24 cellular contexts compared by ENCODE assay signal in genomic region chr11:128806496-128807261, GRCh38.
DNase-seq lines count a peak whose midpoint lies in the region; ATAC-seq and TF ChIP-seq lines count a peak whose summit lies in the region.
"Had no signal": no experiment of that assay in that cellular context is flagged by ENCODE, and none has a peak within 500 bp of the region (broad histone marks: within the 10 kb centered on the region; RNA-seq: fewer than 3 reads in every experiment).

No MANE protein-coding gene starts in this region.

- no peak overlapping the region for H3K27ac ChIP-seq in IMR-90 (ENCODE audit: insufficient read depth, low read length)
- peak overlapping the region; percentile 56 for H3K27ac ChIP-seq in osteoblast (ENCODE audit: low read depth, low read length)
- H3K27ac ChIP-seq: gastrocnemius medialis, HL-60, lower lobe of right lung, transverse colon had no signal

- H3K23ac ChIP-seq in IMR-90 (ENCODE audit: low read depth, low read length): peak overlapping the region; percentile 28

- H3K27me3 ChIP-seq in IMR-90 (ENCODE audit: control insufficient read depth, insufficient read depth, low read length) (no peaks in the 10 kb centered on the region), osteoblast (ENCODE audit: insufficient read depth, low read length) (no peaks in the 10 kb centered on the region), HAP-1 (ENCODE audit: low read depth) (no peaks in the 10 kb centered on the region)
- H3K27me3 ChIP-seq: BE2C, gastrocnemius medialis, transverse colon had no signal

- dilution Hi-C loops in IMR-90 (cut with HindIII; ENCODE audit: low sequenced_read_pairs, unreplicated experiment): no loop called here

- peak overlapping the region; percentile 82 for H2AK5ac ChIP-seq in IMR-90 (ENCODE audit: low read depth, low read length)

- peak overlapping the region; percentile 82; the same call in 2 of the 3 replicates for H2BK15ac ChIP-seq in IMR-90 (ENCODE audit: low read depth, low read length)

- H3K79me1 ChIP-seq in IMR-90 (ENCODE audit: low read depth in 1 of 2, low read length in 2 of 2): peaks cover 0 to 5% of the 10 kb centered on the region in 2 experiments; a peak in 2 of 4 replicates

- DNase-seq in activated CD8-positive, alpha-beta T cell treated with anti-CD3 and anti-CD28 coated beads for 36 hours: no peak
- no peak for DNase-seq in activated CD8-positive, alpha-beta T cell treated with anti-CD3 and anti-CD28 coated beads, Interleukin-2, amount 10 ng/mL, durations not matched to agents 7 days and 5 days
- DNase-seq in IMR-90: peak; percentile 82
- DNase-seq in chondrocyte (ENCODE audit: low spot score): no peak
- DNase-seq in osteoblast (ENCODE audit: insufficient read length, low spot score, missing footprints): no peak
- DNase-seq in left lobe of liver (ENCODE audit: low spot score): no peak
- DNase-seq in HAP-1 (ENCODE audit: low spot score in 2 of 2): no peak
- DNase-seq: activated CD8-positive, alpha-beta memory T cell treated with anti-CD3 and anti-CD28 coated beads, Interleukin-2, amount 10 ng/mL, durations not matched to agents 7 days and 5 days; activated effector memory CD4-positive, alpha-beta T cell treated with anti-CD3 and anti-CD28 coated beads, Interleukin-2, amount 50 U/mL, for 16 hours; BE2C; cerebellar nuclear complex; gastrocnemius medialis; lower lobe of right lung; NCI-H1105; NCI-H2081; NCI-H345; NCI-H774; small intestine; stimulated activated naive CD8-positive, alpha-beta T cell treated with anti-CD3 and anti-CD28 coated beads, Interleukin-15, Interleukin-2, amounts not matched to agents 100 U/mL and 50 U/mL, for 24 hours; T1000; transverse colon had no signal

- H3K9me1 ChIP-seq in IMR-90 (ENCODE audit: insufficient read depth, low read length): peaks cover 12% of the 10 kb centered on the region

- H2BK20ac ChIP-seq in IMR-90 (ENCODE audit: low read depth, low read length): peak overlapping the region; percentile 73; the same call in 1 of the 2 replicates

- H3K9ac ChIP-seq in IMR-90 (ENCODE audit: low read depth, low read length): no peak overlapping the region; the same call in 1 of the 2 replicates

- no peaks in the 10 kb centered on the region for H3K79me2 ChIP-seq in osteoblast (ENCODE audit: insufficient read depth, low read length)

- H3K56ac ChIP-seq in IMR-90 (ENCODE audit: extremely low read depth, insufficient read depth, low read length): no peak overlapping the region

- POLR2A ChIA-PET in activated CD8-positive, alpha-beta T cell treated with anti-CD3 and anti-CD28 coated beads for 36 hours (lab: Charles Lee): no interaction called here
- POLR2A ChIA-PET in activated CD8-positive, alpha-beta T cell treated with anti-CD3 and anti-CD28 coated beads, Interleukin-2, amount 10 ng/mL, durations not matched to agents 7 days and 5 days (lab: Charles Lee): no interaction called here
- POLR2A ChIA-PET in IMR-90 (lab: Charles Lee; ENCODE audit: unreplicated experiment): no interaction called here

- H3K4me1 ChIP-seq in IMR-90 (ENCODE audit: control insufficient read depth, insufficient read depth, low read length) (peaks cover 19% of the 10 kb centered on the region), osteoblast (ENCODE audit: insufficient read depth, low read length) (peaks cover 26% of the 10 kb centered on the region), HAP-1 (no peaks in the 10 kb centered on the region)
- H3K4me1 ChIP-seq: transverse colon had no signal

- TF ChIP-seq CTCF in activated CD8-positive, alpha-beta T cell treated with anti-CD3 and anti-CD28 coated beads for 36 hours (IDR thresholded peaks at IDR 0.05): no peak
- TF ChIP-seq CTCF in IMR-90 (conservative IDR thresholded peaks at IDR 0.05; ENCODE audit: low read depth, low read length) (no peak), chondrocyte (IDR thresholded peaks at IDR 0.05) (no peak), osteoblast (IDR thresholded peaks at IDR 0.05; ENCODE audit: extremely low read depth, low read depth, low read length) (no peak)

- H4K91ac ChIP-seq in IMR-90 (ENCODE audit: insufficient read depth, low read depth, low read length): peak overlapping the region; percentile 39; the same call in 1 of the 2 replicates

- BruUV-seq in IMR-90 (replicated peaks; lab: Mats Ljungman, UMichigan): no TSS peak

- peaks cover 12% of the 10 kb centered on the region for H3K36me3 ChIP-seq in IMR-90 (ENCODE audit: control insufficient read depth, insufficient read depth, low read length)
- peaks cover 15% of the 10 kb centered on the region for H3K36me3 ChIP-seq in osteoblast (ENCODE audit: insufficient read depth, low read length)
- H3K36me3 ChIP-seq in HAP-1 (replicated peaks): no peaks in the 10 kb centered on the region
- H3K36me3 ChIP-seq: BE2C, transverse colon had no signal

- ATAC-seq in activated CD8-positive, alpha-beta T cell treated with anti-CD3 and anti-CD28 coated beads for 36 hours: no peak
- no peak for ATAC-seq in activated CD8-positive, alpha-beta T cell treated with anti-CD3 and anti-CD28 coated beads, Interleukin-2, amount 10 ng/mL, durations not matched to agents 7 days and 5 days
- ATAC-seq in IMR-90 (ENCODE audit: low read depth) (peak; percentile 71), left lobe of liver (no peak), GM21360 (IDR thresholded peaks at IDR 0.05; ENCODE audit: unreplicated experiment) (no peak)
- ATAC-seq: activated CD8-positive, alpha-beta memory T cell treated with anti-CD3 and anti-CD28 coated beads, Interleukin-2, amount 10 ng/mL, durations not matched to agents 7 days and 5 days; gastrocnemius medialis; HepG2; lower lobe of right lung; stimulated activated naive CD8-positive, alpha-beta T cell treated with anti-CD3 and anti-CD28 coated beads, Interleukin-15, Interleukin-2, amounts not matched to agents 100 U/mL and 50 U/mL, for 24 hours had no signal

- peak overlapping the region; percentile 80 for H3K4ac ChIP-seq in IMR-90 (ENCODE audit: low read depth, low read length)

- peaks cover 29% of the 10 kb centered on the region for H3K4me1 Mint-ChIP-seq in activated CD8-positive, alpha-beta T cell treated with anti-CD3 and anti-CD28 coated beads for 36 hours (ENCODE audit: low read depth)
- H3K4me1 Mint-ChIP-seq in activated CD8-positive, alpha-beta T cell treated with anti-CD3 and anti-CD28 coated beads, Interleukin-2, amount 10 ng/mL, durations not matched to agents 7 days and 5 days (ENCODE audit: low read depth): no peaks in the 10 kb centered on the region
- H3K4me1 Mint-ChIP-seq in chondrocyte (ENCODE audit: low read depth): peaks cover 47% of the 10 kb centered on the region

- H3K4me3 Mint-ChIP-seq in activated CD8-positive, alpha-beta T cell treated with anti-CD3 and anti-CD28 coated beads for 36 hours: no peak overlapping the region
- no peak overlapping the region for H3K4me3 Mint-ChIP-seq in activated CD8-positive, alpha-beta T cell treated with anti-CD3 and anti-CD28 coated beads, Interleukin-2, amount 10 ng/mL, durations not matched to agents 7 days and 5 days
- no peak overlapping the region for H3K4me3 Mint-ChIP-seq in chondrocyte (ENCODE audit: unreplicated experiment)
- H3K4me3 Mint-ChIP-seq: activated CD8-positive, alpha-beta memory T cell treated with anti-CD3 and anti-CD28 coated beads, Interleukin-2, amount 10 ng/mL, durations not matched to agents 7 days and 5 days had no signal

- H3K36me3 Mint-ChIP-seq in activated CD8-positive, alpha-beta T cell treated with anti-CD3 and anti-CD28 coated beads for 36 hours (ENCODE audit: low read depth): peaks cover 26% of the 10 kb centered on the region
- H3K36me3 Mint-ChIP-seq in activated CD8-positive, alpha-beta T cell treated with anti-CD3 and anti-CD28 coated beads, Interleukin-2, amount 10 ng/mL, durations not matched to agents 7 days and 5 days (ENCODE audit: low read depth): peaks cover 75% of the 10 kb centered on the region
- peaks cover 20% of the 10 kb centered on the region for H3K36me3 Mint-ChIP-seq in chondrocyte (ENCODE audit: low read depth)

- peak overlapping the region; percentile 56 for H2BK5ac ChIP-seq in IMR-90 (ENCODE audit: low read depth, low read length, poor library complexity, severe bottlenecking)

- CTCF ChIA-PET in activated CD8-positive, alpha-beta T cell treated with anti-CD3 and anti-CD28 coated beads for 36 hours (lab: Charles Lee): interaction anchor here (1.2 kb wide), 1 partner anchor 24 kb away, joined by 3 read pairs; no protein-coding TSS in a partner anchor
- CTCF ChIA-PET in activated CD8-positive, alpha-beta T cell treated with anti-CD3 and anti-CD28 coated beads, Interleukin-2, amount 10 ng/mL, durations not matched to agents 7 days and 5 days (lab: Charles Lee): no interaction called here
- CTCF ChIA-PET in IMR-90 (lab: Yijun Ruan, JAX): no interaction called here

- H3K18ac ChIP-seq in IMR-90 (ENCODE audit: low read depth, low read length): no peak overlapping the region; the same call in 1 of the 2 replicates

- no peaks in the 10 kb centered on the region for H3K9me3 Mint-ChIP-seq in activated CD8-positive, alpha-beta T cell treated with anti-CD3 and anti-CD28 coated beads for 36 hours
- no peaks in the 10 kb centered on the region for H3K9me3 Mint-ChIP-seq in activated CD8-positive, alpha-beta T cell treated with anti-CD3 and anti-CD28 coated beads, Interleukin-2, amount 10 ng/mL, durations not matched to agents 7 days and 5 days (ENCODE audit: insufficient read depth)
- H3K9me3 Mint-ChIP-seq in chondrocyte (ENCODE audit: low read depth): no peaks in the 10 kb centered on the region

- H3K4me2 ChIP-seq in IMR-90 (ENCODE audit: low read depth, low read length) (peak overlapping the region; percentile 7; the same call in 1 of the 2 replicates), osteoblast (ENCODE audit: insufficient read depth, low read length) (no peak overlapping the region)

- peak overlapping the region in 1 of 2 experiments; percentile 45; a peak in 1 of 4 replicates for H4K8ac ChIP-seq in IMR-90 (ENCODE audit: low read depth in 2 of 2, low read length in 2 of 2)

- H4K5ac ChIP-seq in IMR-90 (ENCODE audit: low read depth, low read length): no peak overlapping the region

- peak overlapping the region; percentile 64 for H3K14ac ChIP-seq in IMR-90 (replicated peaks; ENCODE audit: low read depth, low read length)

- no peak overlapping the region for H3K4me3 ChIP-seq in IMR-90 (ENCODE audit: insufficient read depth, low read depth, low read length)
- no peak overlapping the region for H3K4me3 ChIP-seq in osteoblast (ENCODE audit: insufficient read depth, low read length)
- H3K4me3 ChIP-seq in HAP-1: no peak overlapping the region
- H3K4me3 ChIP-seq: gastrocnemius medialis, lower lobe of right lung, transverse colon had no signal

- 0 out of 2 replicates have a peak, but pooled peaks have one; percentile 1 for TF ChIP-seq RAD21 in IMR-90 (IDR thresholded peaks at IDR 0.05; ENCODE audit: low read length)

- in situ Hi-C loops in IMR-90 (cut with MboI; ENCODE audit: low sequenced_read_pairs) (no loop called here), HAP-1 (cut with MboI; ENCODE audit: low sequenced_read_pairs) (no loop called here)

- H3K9me3 ChIP-seq in IMR-90 (ENCODE audit: control insufficient read depth, insufficient read depth, low read length) (no peaks in the 10 kb centered on the region), osteoblast (ENCODE audit: low read depth, low read length) (no peaks in the 10 kb centered on the region), HAP-1 (no peaks in the 10 kb centered on the region)
- H3K9me3 ChIP-seq: BE2C, gastrocnemius medialis, lower lobe of right lung, transverse colon had no signal

- H3K27ac Mint-ChIP-seq in activated CD8-positive, alpha-beta T cell treated with anti-CD3 and anti-CD28 coated beads for 36 hours: peak overlapping the region; percentile 65
- H3K27ac Mint-ChIP-seq in activated CD8-positive, alpha-beta T cell treated with anti-CD3 and anti-CD28 coated beads, Interleukin-2, amount 10 ng/mL, durations not matched to agents 7 days and 5 days: no peak overlapping the region
- peak overlapping the region; percentile 63 for H3K27ac Mint-ChIP-seq in chondrocyte (ENCODE audit: unreplicated experiment)
- H3K27ac Mint-ChIP-seq: activated CD8-positive, alpha-beta memory T cell treated with anti-CD3 and anti-CD28 coated beads, Interleukin-2, amount 10 ng/mL, durations not matched to agents 7 days and 5 days had no signal

- no peaks in the 10 kb centered on the region for H3K27me3 Mint-ChIP-seq in activated CD8-positive, alpha-beta T cell treated with anti-CD3 and anti-CD28 coated beads for 36 hours
- no peaks in the 10 kb centered on the region for H3K27me3 Mint-ChIP-seq in activated CD8-positive, alpha-beta T cell treated with anti-CD3 and anti-CD28 coated beads, Interleukin-2, amount 10 ng/mL, durations not matched to agents 7 days and 5 days (ENCODE audit: low read depth)
- no peaks in the 10 kb centered on the region for H3K27me3 Mint-ChIP-seq in chondrocyte (ENCODE audit: low read depth)
- H3K27me3 Mint-ChIP-seq: activated CD8-positive, alpha-beta memory T cell treated with anti-CD3 and anti-CD28 coated beads, Interleukin-2, amount 10 ng/mL, durations not matched to agents 7 days and 5 days had no signal

- intact Hi-C loops in activated CD8-positive, alpha-beta T cell treated with anti-CD3 and anti-CD28 coated beads for 36 hours (cut with micrococcal nuclease): no loop called here
- intact Hi-C loops in IMR-90 (cut with micrococcal nuclease): no loop called here

- no peak for TF ChIP-seq POLR2A in IMR-90 (IDR thresholded peaks at IDR 0.05; ENCODE audit: low read depth, low read length)

- H2AFZ ChIP-seq in IMR-90 (replicated peaks; ENCODE audit: low read length, poor library complexity) (no peak overlapping the region), osteoblast (ENCODE audit: low read length) (no peak overlapping the region)

- H2AK9ac ChIP-seq in IMR-90 (replicated peaks; ENCODE audit: low read depth, low read length, poor library complexity): no peak overlapping the region

- H2BK120ac ChIP-seq in IMR-90 (ENCODE audit: low read depth, low read length): peak overlapping the region; percentile 80

- H4K20me1 ChIP-seq in IMR-90 (ENCODE audit: insufficient read depth, low read length) (no peaks in the 10 kb centered on the region), osteoblast (ENCODE audit: insufficient read depth, low read length) (no peaks in the 10 kb centered on the region)

- 20% methylated on average over 1 of the region's 8 CpGs; no CpG with 5 or more reads in 1 of the 2 experiments for WGBS in IMR-90 (ENCODE audit: extremely low coverage in 2 of 2, insufficient read length in 1 of 2), 2 experiments
